8 cellular contexts compared by ENCODE assay signal in genomic region chr19:52296400-52296772, GRCh38. TPM values are rescaled to one million over a fixed set of nuclear protein-coding genes. Genes with fewer than 3 reads are reported as not detected.
DNase-seq lines count a peak whose midpoint lies in the region; ATAC-seq and TF ChIP-seq lines count a peak whose summit lies in the region.

No MANE protein-coding gene starts in this region.

- H3K9me3 ChIP-seq in iPS-18c (ENCODE audit: control insufficient read depth, insufficient read depth, low read length) (peaks cover 6% of the 10 kb centered on the region), subcutaneous abdominal adipose tissue (ENCODE audit: control insufficient read depth in 5 of 5, low read length in 5 of 5) (peaks cover 0 to 7% (median 3%) of the 10 kb centered on the region in 5 donors)

- no peak for DNase-seq in HFF-Myc (ENCODE audit: extremely low read depth, low read depth)
- DNase-seq in activated T-helper 2 cell treated with anti-CD3 and anti-CD28 coated beads, Interferon-gamma antibody, Interleukin-2, Interleukin-4, amounts not matched to agents 10 μg/mL and 5 μg/mL and 100 μg/mL, durations not matched to agents 14 hours and 24 hours and 36 hours (ENCODE audit: low spot score) = no peak
- no peak for DNase-seq in GOT3 (lab: John Stamatoyannopoulos, UW)

- peaks cover 54% of the 10 kb centered on the region for H3K9me3 Mint-ChIP-seq in activated T-helper 2 cell treated with anti-CD3 and anti-CD28 coated beads, Interferon-gamma antibody, Interleukin-2, Interleukin-4, amounts not matched to agents 10 μg/mL and 5 μg/mL and 100 μg/mL, durations not matched to agents 14 hours and 24 hours and 36 hours

- H3K4me1 ChIP-seq in ACC112 (ENCODE audit: control insufficient read depth, insufficient read depth, low read length, unreplicated experiment) = no peaks in the 10 kb centered on the region
- H3K4me1 ChIP-seq in subcutaneous abdominal adipose tissue (ENCODE audit: control insufficient read depth in 5 of 5, insufficient read depth in 5 of 5, low read length in 5 of 5) = peaks cover 0 to 19% (median 16%) of the 10 kb centered on the region in 5 donors

- TF ChIP-seq CTCF in HFF-Myc (IDR thresholded peaks at IDR 0.05; ENCODE audit: low read depth, low read length, missing control alignments) = no peak

- H3K27me3 Mint-ChIP-seq in activated T-helper 2 cell treated with anti-CD3 and anti-CD28 coated beads, Interferon-gamma antibody, Interleukin-2, Interleukin-4, amounts not matched to agents 10 μg/mL and 5 μg/mL and 100 μg/mL, durations not matched to agents 14 hours and 24 hours and 36 hours (ENCODE audit: low read depth) = peaks cover 2% of the 10 kb centered on the region

- no peaks in the 10 kb centered on the region for H3K79me2 ChIP-seq in ACC112 (ENCODE audit: control insufficient read depth, insufficient read depth, low read length, unreplicated experiment)

- peak overlapping the region; percentile 75 for H2AFZ ChIP-seq in ACC112 (ENCODE audit: low read length, unreplicated experiment)

- peak overlapping the region; percentile 53 to 83 (median 75) for H3K9ac ChIP-seq in subcutaneous abdominal adipose tissue (ENCODE audit: low read length in 5 of 5)

- peaks cover 14% of the 10 kb centered on the region for H3K4me1 Mint-ChIP-seq in activated T-helper 2 cell treated with anti-CD3 and anti-CD28 coated beads, Interferon-gamma antibody, Interleukin-2, Interleukin-4, amounts not matched to agents 10 μg/mL and 5 μg/mL and 100 μg/mL, durations not matched to agents 14 hours and 24 hours and 36 hours (ENCODE audit: low read depth)

- peak overlapping the region; percentile 75 for H3K4me3 Mint-ChIP-seq in activated T-helper 2 cell treated with anti-CD3 and anti-CD28 coated beads, Interferon-gamma antibody, Interleukin-2, Interleukin-4, amounts not matched to agents 10 μg/mL and 5 μg/mL and 100 μg/mL, durations not matched to agents 14 hours and 24 hours and 36 hours (ENCODE audit: low read depth)

- intact Hi-C loops in activated T-helper 2 cell treated with anti-CD3 and anti-CD28 coated beads, Interferon-gamma antibody, Interleukin-2, Interleukin-4, amounts not matched to agents 10 μg/mL and 5 μg/mL and 100 μg/mL, durations not matched to agents 14 hours and 24 hours and 36 hours (cut with micrococcal nuclease) = no loop called here

- ATAC-seq in HG03108 (IDR thresholded peaks at IDR 0.05; ENCODE audit: unreplicated experiment) (no peak), HG03097 (IDR thresholded peaks at IDR 0.05; ENCODE audit: low FRiP score, unreplicated experiment) (no peak)

- H3K36me3 Mint-ChIP-seq in activated T-helper 2 cell treated with anti-CD3 and anti-CD28 coated beads, Interferon-gamma antibody, Interleukin-2, Interleukin-4, amounts not matched to agents 10 μg/mL and 5 μg/mL and 100 μg/mL, durations not matched to agents 14 hours and 24 hours and 36 hours (ENCODE audit: low read depth) = peaks cover 72% of the 10 kb centered on the region

- H3K27ac ChIP-seq in ACC112 (ENCODE audit: low read depth, low read length) (no peak overlapping the region), subcutaneous abdominal adipose tissue (ENCODE audit: low read depth, low read length) (peak overlapping the region; percentile 70)

- H3K4me3 ChIP-seq in ACC112 (ENCODE audit: low read depth, low read length) = peak overlapping the region; percentile 82
- H3K4me3 ChIP-seq in HFF-Myc (replicated peaks; ENCODE audit: low read depth, low read length) = peak overlapping the region; percentile 86
- H3K4me3 ChIP-seq in iPS-18c (ENCODE audit: insufficient read depth, low read depth, low read length) = peak overlapping the region; percentile 35
- H3K4me3 ChIP-seq in subcutaneous abdominal adipose tissue (ENCODE audit: low read depth in 1 of 5, low read length in 5 of 5) = peak overlapping the region; percentile 79 to 92 (median 81)

- no peak overlapping the region for H3K27ac Mint-ChIP-seq in activated T-helper 2 cell treated with anti-CD3 and anti-CD28 coated beads, Interferon-gamma antibody, Interleukin-2, Interleukin-4, amounts not matched to agents 10 μg/mL and 5 μg/mL and 100 μg/mL, durations not matched to agents 14 hours and 24 hours and 36 hours

- H3K36me3 ChIP-seq in ACC112 (ENCODE audit: insufficient read depth, low read length) (peaks cover 17% of the 10 kb centered on the region), subcutaneous abdominal adipose tissue (ENCODE audit: control insufficient read depth in 5 of 5, insufficient read depth in 5 of 5, low read length in 5 of 5) (peaks cover 12 to 20% (median 18%) of the 10 kb centered on the region in 5 donors)

- H3K27me3 ChIP-seq in ACC112 (ENCODE audit: insufficient read depth, low read length) (no peaks in the 10 kb centered on the region), subcutaneous abdominal adipose tissue (ENCODE audit: control insufficient read depth in 5 of 5, insufficient read depth in 4 of 5, low read length in 5 of 5) (no peaks in the 10 kb centered on the region)

RNA-seq across cellular contexts. Expression of gene ZNF480, which starts 0.6 kb away (rescaled TPM):
- 3.2 and 3.6 TPM in 2 replicates for total RNA-seq in activated T-helper 2 cell treated with anti-CD3 and anti-CD28 coated beads, Interferon-gamma antibody, Interleukin-2, Interleukin-4, amounts not matched to agents 10 μg/mL and 5 μg/mL and 100 μg/mL, durations not matched to agents 14 hours and 24 hours and 36 hours

RNA-seq across cellular contexts. Expression of gene ZNF766, which starts 27.0 kb away (rescaled TPM):
- total RNA-seq in activated T-helper 2 cell treated with anti-CD3 and anti-CD28 coated beads, Interferon-gamma antibody, Interleukin-2, Interleukin-4, amounts not matched to agents 10 μg/mL and 5 μg/mL and 100 μg/mL, durations not matched to agents 14 hours and 24 hours and 36 hours = 15.9 and 18.2 TPM in 2 replicates

RNA-seq across cellular contexts. Expression of gene ZNF610, which starts 39.7 kb away (rescaled TPM):
- 0.50 and 1.1 TPM in 2 replicates for total RNA-seq in activated T-helper 2 cell treated with anti-CD3 and anti-CD28 coated beads, Interferon-gamma antibody, Interleukin-2, Interleukin-4, amounts not matched to agents 10 μg/mL and 5 μg/mL and 100 μg/mL, durations not matched to agents 14 hours and 24 hours and 36 hours

Comparison
In these comparisons a context has a peak if more than half of its experiments do, and no peak if none do; other contexts are left out.
1. H3K4me3 ChIP-seq: peak in every context shown above with its lines; median percentile 86 in HFF-Myc; 82 in ACC112; 81 in subcutaneous abdominal adipose tissue; 35 in iPS-18c.